ENCODE assay signal across 11 cellular contexts in the genomic region with DNA sequence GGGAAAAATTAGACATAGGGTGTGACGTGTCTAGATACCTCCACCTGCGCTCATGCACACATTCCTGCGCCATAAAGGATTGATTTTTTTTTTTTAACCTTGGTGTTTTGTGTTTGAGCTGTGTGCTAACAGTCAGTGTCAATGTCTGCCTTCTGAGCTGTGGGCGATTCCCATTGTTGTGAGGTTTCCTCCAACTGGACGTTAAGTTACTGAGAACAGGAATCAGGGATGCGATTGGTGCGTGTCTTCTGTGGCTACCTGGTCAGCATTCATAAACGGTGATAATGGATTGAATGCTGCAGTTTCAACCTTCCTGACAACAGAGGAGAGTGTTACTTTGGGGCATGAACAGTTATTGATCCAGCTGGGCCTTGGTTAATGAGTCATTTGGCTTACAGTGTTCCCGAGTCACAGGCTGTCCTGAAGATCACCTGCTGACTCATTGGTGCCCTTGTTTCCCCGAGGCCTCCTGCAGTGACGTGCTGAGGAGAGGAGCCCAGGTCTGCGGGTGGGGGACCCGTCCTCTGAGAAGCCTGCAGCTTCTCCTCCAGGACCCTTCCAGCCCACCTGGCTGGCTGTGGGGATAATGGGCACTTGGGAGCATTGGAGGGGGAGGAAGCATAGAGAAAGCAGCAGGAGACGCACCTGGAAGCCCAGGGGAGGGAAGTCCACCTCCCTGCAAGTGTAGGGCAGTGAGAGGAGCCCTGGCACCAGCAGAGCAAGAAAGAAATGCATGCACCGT. TPM values are rescaled to one million over a fixed set of nuclear protein-coding genes. Genes with fewer than 3 reads are reported as not detected.
DNase-seq lines count a peak whose midpoint lies in the region; ATAC-seq and TF ChIP-seq lines count a peak whose summit lies in the region.
"Had no signal": no experiment of that assay in that cellular context is flagged by ENCODE, and none has a peak within 500 bp of the region (broad histone marks: within the 10 kb centered on the region; RNA-seq: fewer than 3 reads in every experiment).

No MANE protein-coding gene starts in this region.

- no peaks in the 10 kb centered on the region for H3K27me3 ChIP-seq in GM23338 (ENCODE audit: insufficient read depth)
- H3K27me3 ChIP-seq in neural progenitor cell, result no peaks in the 10 kb centered on the region
- H3K27me3 ChIP-seq: colonic mucosa had no signal

- H2AFZ ChIP-seq in GM23338, result no peak overlapping the region
- H2AFZ ChIP-seq in neural progenitor cell (replicated peaks), result no peak overlapping the region

- peaks cover 6% of the 10 kb centered on the region; the same call in 2 of the 3 replicates for H3K4me1 Mint-ChIP-seq in GM23338
- peaks cover 6% of the 10 kb centered on the region for H3K4me1 Mint-ChIP-seq in neural progenitor cell

- H3K36me3 ChIP-seq in GM23338 (ENCODE audit: insufficient read depth) (peaks cover 30% of the 10 kb centered on the region), neural progenitor cell (no peaks in the 10 kb centered on the region)
- H3K36me3 ChIP-seq: colonic mucosa had no signal

- H3K9me3 Mint-ChIP-seq in GM23338 (no peaks in the 10 kb centered on the region), neural progenitor cell (no peaks in the 10 kb centered on the region)
- H3K9me3 Mint-ChIP-seq: immature natural killer cell had no signal

- no peaks in the 10 kb centered on the region for H3K9me2 ChIP-seq in GM23338 (ENCODE audit: insufficient read depth)

- H3F3A ChIP-seq in GM23338 (replicated peaks; ENCODE audit: low read depth) (peaks cover 10% of the 10 kb centered on the region), neural progenitor cell (ENCODE audit: low read depth) (no peaks in the 10 kb centered on the region)

- H3K9me3 ChIP-seq in neural progenitor cell (ENCODE audit: low read depth), result no peaks in the 10 kb centered on the region
- H3K9me3 ChIP-seq: colonic mucosa, psoas muscle had no signal

- H3K4me3 Mint-ChIP-seq in GM23338 (no peak overlapping the region), neural progenitor cell (no peak overlapping the region)
- H3K4me3 Mint-ChIP-seq: immature natural killer cell had no signal

- H3K4me3 ChIP-seq in GM23338, result no peak overlapping the region
- no peak overlapping the region for H3K4me3 ChIP-seq in neural progenitor cell
- H3K4me3 ChIP-seq: colonic mucosa, psoas muscle had no signal

- H3K27me3 Mint-ChIP-seq in GM23338 (ENCODE audit: insufficient read depth, low read depth, poor library complexity) (peaks cover 1% of the 10 kb centered on the region), neural progenitor cell (ENCODE audit: insufficient read depth, low read depth) (peaks cover 2% of the 10 kb centered on the region)

- H4K20me1 ChIP-seq in GM23338 (replicated peaks; ENCODE audit: insufficient read depth) (no peaks in the 10 kb centered on the region; the same call in 1 of the 2 replicates), neural progenitor cell (ENCODE audit: low read depth) (no peaks in the 10 kb centered on the region)

- ATAC-seq in GM23338, result peak; percentile 41; the same call in 2 of the 3 replicates
- ATAC-seq: psoas muscle had no signal

- H3K79me2 ChIP-seq in GM23338 (replicated peaks; ENCODE audit: insufficient read depth), result peaks cover 17% of the 10 kb centered on the region; the same call in 1 of the 2 replicates
- no peaks in the 10 kb centered on the region for H3K79me2 ChIP-seq in neural progenitor cell (ENCODE audit: low read depth)

- no peak for DNase-seq in GM23338 (ENCODE audit: low spot score)
- peak; percentile 99 for DNase-seq in NCI-H146 treated with DMSO at 0.1 percent for 48 hours (lab: John Stamatoyannopoulos, UW; ENCODE audit: unreplicated experiment)
- DNase-seq in dermis blood vessel endothelial cell, result peak; percentile 11
- DNase-seq in neural progenitor cell (ENCODE audit: low spot score), result no peak
- no peak for DNase-seq in NCI-H748 (lab: John Stamatoyannopoulos, UW; ENCODE audit: unreplicated experiment)
- DNase-seq in NCI-H2171 treated with DMSO at 0.1 percent for 48 hours (lab: John Stamatoyannopoulos, UW), result no peak
- no peak for DNase-seq in NCI-H1694 (lab: John Stamatoyannopoulos, UW)
- DNase-seq: colonic mucosa, immature natural killer cell, psoas muscle, Right ventricle myocardium superior had no signal

- TF ChIP-seq CTCF in GM23338 (conservative IDR thresholded peaks at IDR 0.05; ENCODE audit: low read depth in 2 of 2), result no peak
- TF ChIP-seq CTCF in neural progenitor cell (IDR thresholded peaks at IDR 0.05), result no peak

- peaks cover 1% of the 10 kb centered on the region; the same call in 1 of the 3 replicates for H3K36me3 Mint-ChIP-seq in GM23338 (ENCODE audit: low read depth)
- peaks cover 3% of the 10 kb centered on the region for H3K36me3 Mint-ChIP-seq in neural progenitor cell

- H3K4me2 ChIP-seq in GM23338 (no peak overlapping the region), neural progenitor cell (no peak overlapping the region)

- peak overlapping the region; percentile 81 for H3K27ac Mint-ChIP-seq in GM23338
- H3K27ac Mint-ChIP-seq in neural progenitor cell, result peak overlapping the region; percentile 72

- H3K27ac ChIP-seq in GM23338 (ENCODE audit: low read depth) (peak overlapping the region; percentile 63; the same call in 1 of the 2 replicates), neural progenitor cell (no peak overlapping the region)
- H3K27ac ChIP-seq: colonic mucosa, psoas muscle had no signal

- no peak overlapping the region for H3K9ac ChIP-seq in neural progenitor cell

- H3K4me1 ChIP-seq in GM23338 (ENCODE audit: insufficient read depth) (no peaks in the 10 kb centered on the region; the same call in 1 of the 2 replicates), neural progenitor cell (no peaks in the 10 kb centered on the region)
- H3K4me1 ChIP-seq: colonic mucosa, psoas muscle had no signal

TF ChIP-seq in GM23338, 12 proteins besides CTCF, POLR2A, EP300 and RAD21 (continues in another document):
- no peak for TF ChIP-seq JUNB (IDR thresholded peaks at IDR 0.05; ENCODE audit: unreplicated experiment)
- TF ChIP-seq POLR2AphosphoS5 (IDR thresholded peaks at IDR 0.05; ENCODE audit: low read depth), result no peak
- TF ChIP-seq, protein P1, sequence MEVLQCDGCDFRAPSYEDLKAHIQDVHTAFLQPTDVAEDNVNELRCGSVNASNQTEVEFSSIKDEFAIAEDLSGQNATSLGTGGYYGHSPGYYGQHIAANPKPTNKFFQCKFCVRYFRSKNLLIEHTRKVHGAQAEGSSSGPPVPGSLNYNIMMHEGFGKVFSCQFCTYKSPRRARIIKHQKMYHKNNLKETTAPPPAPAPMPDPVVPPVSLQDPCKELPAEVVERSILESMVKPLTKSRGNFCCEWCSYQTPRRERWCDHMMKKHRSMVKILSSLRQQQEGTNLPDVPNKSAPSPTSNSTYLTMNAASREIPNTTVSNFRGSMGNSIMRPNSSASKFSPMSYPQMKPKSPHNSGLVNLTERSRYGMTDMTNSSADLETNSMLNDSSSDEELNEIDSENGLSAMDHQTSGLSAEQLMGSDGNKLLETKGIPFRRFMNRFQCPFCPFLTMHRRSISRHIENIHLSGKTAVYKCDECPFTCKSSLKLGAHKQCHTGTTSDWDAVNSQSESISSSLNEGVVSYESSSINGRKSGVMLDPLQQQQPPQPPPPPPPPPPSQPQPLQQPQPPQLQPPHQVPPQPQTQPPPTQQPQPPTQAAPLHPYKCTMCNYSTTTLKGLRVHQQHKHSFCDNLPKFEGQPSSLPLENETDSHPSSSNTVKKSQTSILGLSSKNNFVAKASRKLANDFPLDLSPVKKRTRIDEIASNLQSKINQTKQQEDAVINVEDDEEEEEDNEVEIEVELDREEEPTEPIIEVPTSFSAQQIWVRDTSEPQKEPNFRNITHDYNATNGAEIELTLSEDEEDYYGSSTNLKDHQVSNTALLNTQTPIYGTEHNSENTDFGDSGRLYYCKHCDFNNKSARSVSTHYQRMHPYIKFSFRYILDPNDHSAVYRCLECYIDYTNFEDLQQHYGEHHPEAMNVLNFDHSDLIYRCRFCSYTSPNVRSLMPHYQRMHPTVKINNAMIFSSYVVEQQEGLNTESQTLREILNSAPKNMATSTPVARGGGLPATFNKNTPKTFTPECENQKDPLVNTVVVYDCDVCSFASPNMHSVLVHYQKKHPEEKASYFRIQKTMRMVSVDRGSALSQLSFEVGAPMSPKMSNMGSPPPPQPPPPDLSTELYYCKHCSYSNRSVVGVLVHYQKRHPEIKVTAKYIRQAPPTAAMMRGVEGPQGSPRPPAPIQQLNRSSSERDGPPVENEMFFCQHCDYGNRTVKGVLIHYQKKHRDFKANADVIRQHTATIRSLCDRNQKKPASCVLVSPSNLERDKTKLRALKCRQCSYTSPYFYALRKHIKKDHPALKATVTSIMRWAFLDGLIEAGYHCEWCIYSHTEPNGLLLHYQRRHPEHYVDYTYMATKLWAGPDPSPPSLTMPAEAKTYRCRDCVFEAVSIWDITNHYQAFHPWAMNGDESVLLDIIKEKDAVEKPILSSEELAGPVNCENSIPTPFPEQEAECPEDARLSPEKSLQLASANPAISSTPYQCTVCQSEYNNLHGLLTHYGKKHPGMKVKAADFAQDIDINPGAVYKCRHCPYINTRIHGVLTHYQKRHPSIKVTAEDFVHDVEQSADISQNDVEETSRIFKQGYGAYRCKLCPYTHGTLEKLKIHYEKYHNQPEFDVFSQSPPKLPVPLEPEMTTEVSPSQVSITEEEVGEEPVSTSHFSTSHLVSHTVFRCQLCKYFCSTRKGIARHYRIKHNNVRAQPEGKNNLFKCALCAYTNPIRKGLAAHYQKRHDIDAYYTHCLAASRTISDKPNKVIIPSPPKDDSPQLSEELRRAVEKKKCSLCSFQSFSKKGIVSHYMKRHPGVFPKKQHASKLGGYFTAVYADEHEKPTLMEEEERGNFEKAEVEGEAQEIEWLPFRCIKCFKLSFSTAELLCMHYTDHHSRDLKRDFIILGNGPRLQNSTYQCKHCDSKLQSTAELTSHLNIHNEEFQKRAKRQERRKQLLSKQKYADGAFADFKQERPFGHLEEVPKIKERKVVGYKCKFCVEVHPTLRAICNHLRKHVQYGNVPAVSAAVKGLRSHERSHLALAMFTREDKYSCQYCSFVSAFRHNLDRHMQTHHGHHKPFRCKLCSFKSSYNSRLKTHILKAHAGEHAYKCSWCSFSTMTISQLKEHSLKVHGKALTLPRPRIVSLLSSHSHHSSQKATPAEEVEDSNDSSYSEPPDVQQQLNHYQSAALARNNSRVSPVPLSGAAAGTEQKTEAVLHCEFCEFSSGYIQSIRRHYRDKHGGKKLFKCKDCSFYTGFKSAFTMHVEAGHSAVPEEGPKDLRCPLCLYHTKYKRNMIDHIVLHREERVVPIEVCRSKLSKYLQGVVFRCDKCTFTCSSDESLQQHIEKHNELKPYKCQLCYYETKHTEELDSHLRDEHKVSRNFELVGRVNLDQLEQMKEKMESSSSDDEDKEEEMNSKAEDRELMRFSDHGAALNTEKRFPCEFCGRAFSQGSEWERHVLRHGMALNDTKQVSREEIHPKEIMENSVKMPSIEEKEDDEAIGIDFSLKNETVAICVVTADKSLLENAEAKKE (CRISPR knock-in tag; IDR thresholded peaks at IDR 0.05), result no peak
- TF ChIP-seq CREB1 (CRISPR knock-in tag; IDR thresholded peaks at IDR 0.05; ENCODE audit: low read depth), result no peak

RNA-seq across cellular contexts. Expression of a gene that starts 25.8 kb away (rescaled TPM):
- 34.6 and 48.4 TPM in 2 replicates for total RNA-seq in GM23338 (2014; rRNA removed; shearing (Covaris generic))
- polyA plus RNA-seq in GM23338 (2016; fragmentation: Nextera tagmentation; extraction: Ambion mirVana), result 20.2 and 24.0 TPM in 2 replicates
- total RNA-seq in dermis blood vessel endothelial cell, result 1.0 and 3.1 TPM in 2 replicates
- 12.0 and 14.2 TPM in 2 replicates for total RNA-seq in neural progenitor cell (ENCODE audit: low replicate concordance)
- total RNA-seq: Right ventricle myocardium superior had no signal
- polyA plus RNA-seq: immature natural killer cell had no signal

Comparison
In these comparisons a context has a peak if more than half of its experiments do, and no peak if none do; other contexts are left out.
1. DNase-seq: peak in NCI-H146 treated with DMSO at 0.1 percent for 48 hours (single experiment) and dermis blood vessel endothelial cell (single experiment); none in GM23338 (single experiment), neural progenitor cell (single experiment), NCI-H748 (single experiment), NCI-H2171 treated with DMSO at 0.1 percent for 48 hours (single experiment) and NCI-H1694 (single experiment).